In genomic region chr3:8529738-8530525, GRCh38 we compare ENCODE assay signal across 11 cellular contexts. TPM values are rescaled to one million over a fixed set of nuclear protein-coding genes. Genes with fewer than 3 reads are reported as not detected.
DNase-seq lines count a peak whose midpoint lies in the region; ATAC-seq and TF ChIP-seq lines count a peak whose summit lies in the region.
"Had no signal": no experiment of that assay in that cellular context is flagged by ENCODE, and none has a peak within 500 bp of the region (broad histone marks: within the 10 kb centered on the region; RNA-seq: fewer than 3 reads in every experiment).

No MANE protein-coding gene starts in this region.

- TF ChIP-seq CTCF in fibroblast of mammary gland (conservative IDR thresholded peaks at IDR 0.05; ENCODE audit: control insufficient read depth, insufficient read depth, low read depth, low read length) (no peak), lower leg skin (IDR thresholded peaks at IDR 0.05) (no peak)

- H3K27ac Mint-ChIP-seq in activated CD4-positive, alpha-beta T cell treated with anti-CD3 and anti-CD28 coated beads, Interleukin-2, amount 10 ng/mL, durations not matched to agents 24 days and 14 days = no peak overlapping the region
- H3K27ac Mint-ChIP-seq: T-cell had no signal

- H3K9me3 ChIP-seq in effector memory CD4-positive, alpha-beta T cell (ENCODE audit: control insufficient read depth, low read length) = no peaks in the 10 kb centered on the region

- intact Hi-C loops in lower leg skin (cut with DNase I; ENCODE audit: low total_unique reads) = no loop called here
- intact Hi-C loops in activated CD4-positive, alpha-beta T cell treated with anti-CD3 and anti-CD28 coated beads, Interleukin-2, amount 10 ng/mL, durations not matched to agents 24 days and 14 days (cut with micrococcal nuclease) = no loop called here

- H3K4me1 Mint-ChIP-seq in activated CD4-positive, alpha-beta T cell treated with anti-CD3 and anti-CD28 coated beads, Interleukin-2, amount 10 ng/mL, durations not matched to agents 24 days and 14 days = no peaks in the 10 kb centered on the region
- H3K4me1 Mint-ChIP-seq: T-cell had no signal

- H3K27me3 ChIP-seq in effector memory CD4-positive, alpha-beta T cell (replicated peaks; ENCODE audit: control insufficient read depth, insufficient read depth, low read length, poor library complexity, severe bottlenecking) = no peaks in the 10 kb centered on the region

- DNase-seq in OCI-M1 (lab: John Stamatoyannopoulos, UW) = peak; percentile 11
- peak; percentile 65 for DNase-seq in fibroblast of mammary gland (ENCODE audit: low read depth)
- no peak for DNase-seq in lower leg skin (ENCODE audit: low spot score in 2 of 2)
- DNase-seq in effector memory CD4-positive, alpha-beta T cell = no peak
- DNase-seq in activated CD4-positive, alpha-beta T cell treated with anti-CD3 and anti-CD28 coated beads, Interleukin-2, amount 10 ng/mL, durations not matched to agents 24 days and 14 days = no peak
- DNase-seq in NCI-H187 (lab: John Stamatoyannopoulos, UW) = no peak
- DNase-seq: effector CD4-positive, alpha-beta T cell; T-cell had no signal

- no peak overlapping the region for H3K4me3 Mint-ChIP-seq in activated CD4-positive, alpha-beta T cell treated with anti-CD3 and anti-CD28 coated beads, Interleukin-2, amount 10 ng/mL, durations not matched to agents 24 days and 14 days
- H3K4me3 Mint-ChIP-seq: T-cell had no signal

- no peak for TF ChIP-seq POLR2A in lower leg skin (IDR thresholded peaks at IDR 0.05)

- WGBS in lower leg skin, 2 donors = 67 to 78% methylated on average over 12 of the region's 12 CpGs

- H3K9me3 Mint-ChIP-seq in activated CD4-positive, alpha-beta T cell treated with anti-CD3 and anti-CD28 coated beads, Interleukin-2, amount 10 ng/mL, durations not matched to agents 24 days and 14 days = no peaks in the 10 kb centered on the region
- H3K9me3 Mint-ChIP-seq: T-cell had no signal

- H3K36me3 ChIP-seq in effector memory CD4-positive, alpha-beta T cell (ENCODE audit: control insufficient read depth, insufficient read depth, low read length) = no peaks in the 10 kb centered on the region

- no peaks in the 10 kb centered on the region for H3K36me3 Mint-ChIP-seq in activated CD4-positive, alpha-beta T cell treated with anti-CD3 and anti-CD28 coated beads, Interleukin-2, amount 10 ng/mL, durations not matched to agents 24 days and 14 days (ENCODE audit: low read depth)
- H3K36me3 Mint-ChIP-seq: T-cell had no signal

- no peak overlapping the region for H3K4me3 ChIP-seq in fibroblast of mammary gland (ENCODE audit: control insufficient read depth, low read depth, low read length)
- no peak overlapping the region for H3K4me3 ChIP-seq in skin epidermis
- no peak overlapping the region for H3K4me3 ChIP-seq in lower leg skin (ENCODE audit: low read depth, poor library complexity, severe bottlenecking)
- H3K4me3 ChIP-seq in effector memory CD4-positive, alpha-beta T cell (ENCODE audit: insufficient read depth, low read depth, low read length, poor library complexity, severe bottlenecking) = no peak overlapping the region
- H3K4me3 ChIP-seq: lung had no signal

- peak overlapping the region in 11 of 21 experiments; percentile 1 to 61 (median 30) for H3K27ac ChIP-seq in skin epidermis
- no peak overlapping the region for H3K27ac ChIP-seq in effector memory CD4-positive, alpha-beta T cell (ENCODE audit: insufficient read depth, low read length, poor library complexity, severe bottlenecking)

- H3K4me1 ChIP-seq in effector memory CD4-positive, alpha-beta T cell (ENCODE audit: control insufficient read depth, insufficient read depth, low read length, poor library complexity, severe bottlenecking) = no peaks in the 10 kb centered on the region

- H3K27me3 Mint-ChIP-seq in activated CD4-positive, alpha-beta T cell treated with anti-CD3 and anti-CD28 coated beads, Interleukin-2, amount 10 ng/mL, durations not matched to agents 24 days and 14 days = no peaks in the 10 kb centered on the region

- peak; percentile 50 for ATAC-seq in GM21786 (IDR thresholded peaks at IDR 0.05; ENCODE audit: unreplicated experiment)
- ATAC-seq: T-cell had no signal

RNA-seq across cellular contexts. Expression of gene LMCD1, which starts 28.3 kb away (rescaled TPM):
- total RNA-seq in lower leg skin = 10 to 100 TPM; 40.4 to 81.5 (median 54.1) TPM
- total RNA-seq in activated CD4-positive, alpha-beta T cell treated with anti-CD3 and anti-CD28 coated beads, Interleukin-2, amount 10 ng/mL, durations not matched to agents 24 days and 14 days = 0.52 and 0.93 TPM in 2 replicates

Comparison
In these comparisons a context has a peak if more than half of its experiments do, and no peak if none do; other contexts are left out.
1. DNase-seq: peak in OCI-M1 (single experiment) and fibroblast of mammary gland (single experiment); none in lower leg skin (0 of 2), effector memory CD4-positive, alpha-beta T cell (0 of 3), activated CD4-positive, alpha-beta T cell treated with anti-CD3 and anti-CD28 coated beads, Interleukin-2, amount 10 ng/mL, durations not matched to agents 24 days and 14 days (single experiment) and NCI-H187 (0 of 2).
2. RNA of gene LMCD1, which starts 28.3 kb away (total RNA-seq): 40.4 to 81.5 TPM in lower leg skin; 0.52 to 0.93 TPM in activated CD4-positive, alpha-beta T cell treated with anti-CD3 and anti-CD28 coated beads, Interleukin-2, amount 10 ng/mL, durations not matched to agents 24 days and 14 days; every median in the first group is over 10 times any median in the second.